In the genomic region with DNA sequence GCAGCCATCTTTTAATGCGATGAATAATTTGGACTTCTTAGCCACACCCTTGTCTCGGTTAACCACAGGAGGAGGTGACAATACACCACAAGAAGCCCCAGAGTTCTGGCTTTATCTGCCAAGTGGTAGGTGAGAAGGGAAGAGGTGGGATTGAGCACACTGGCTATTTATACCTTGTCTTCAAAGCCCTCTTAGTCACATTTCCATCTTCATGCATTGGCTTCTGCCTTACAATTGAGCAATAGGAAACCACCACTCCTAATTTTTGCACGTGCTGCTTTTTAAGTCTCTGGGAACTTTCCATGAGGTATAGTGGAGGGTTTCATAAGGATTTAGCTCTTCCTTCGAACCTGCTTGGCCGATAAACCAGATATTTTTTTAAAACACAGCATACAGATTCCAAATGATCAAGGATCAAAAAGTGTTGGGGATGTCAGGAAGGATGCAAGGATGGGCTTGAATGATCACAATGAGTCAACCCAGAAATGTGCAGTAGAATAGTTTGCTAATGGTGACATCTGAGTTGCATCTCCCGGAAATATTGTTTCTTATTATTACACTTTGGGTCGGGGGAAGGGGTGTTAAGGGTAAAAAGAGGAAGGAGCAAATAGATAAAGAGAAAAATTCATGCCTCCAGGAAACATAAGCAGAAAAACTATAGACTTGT, we compare ENCODE assay signal across 10 cellular contexts. TPM values are rescaled to one million over a fixed set of nuclear protein-coding genes. Genes with fewer than 3 reads are reported as not detected.
A peak's percentile ranks its signal among the peaks of the same experiment; 100 is the strongest.
DNase-seq lines count a peak whose midpoint lies in the region; ATAC-seq, FAIRE-seq and TF ChIP-seq lines count a peak whose summit lies in the region.
"Had no signal": no experiment of that assay in that cellular context is flagged by ENCODE, and none has a peak within 500 bp of the region (broad histone marks: within the 10 kb centered on the region; RNA-seq: fewer than 3 reads in every experiment).

No MANE protein-coding gene starts in this region.

- H3K4me1 ChIP-seq in DND-41 (ENCODE audit: insufficient read depth, low read length) (no peaks in the 10 kb centered on the region), GM23338 (ENCODE audit: insufficient read depth) (peaks cover 54% of the 10 kb centered on the region)
- H3K4me1 ChIP-seq: esophagus squamous epithelium had no signal

- H3K27ac Mint-ChIP-seq in GM23338 = no peak overlapping the region

- DNase-seq in DND-41 (peak; percentile 16), GM23338 (ENCODE audit: low spot score) (no peak), RCC 7860 (ENCODE audit: low spot score) (peak; percentile 54), epithelial cell of prostate (ENCODE audit: low read depth, low spot score) (peak; percentile 16), hippocampal formation (lab: John Stamatoyannopoulos, UW) (no peak), middle frontal gyrus (ENCODE audit: extremely low spot score, low spot score) (no peak)
- DNase-seq: esophagus squamous epithelium had no signal

- H3K9me2 ChIP-seq in GM23338 (ENCODE audit: insufficient read depth) = peaks cover 5% of the 10 kb centered on the region; the same call in 1 of the 2 replicates

- H3K27me3 ChIP-seq in DND-41 (ENCODE audit: insufficient read depth, low read length, poor library complexity) (peaks cover 24% of the 10 kb centered on the region), GM23338 (ENCODE audit: insufficient read depth) (peaks cover 5% of the 10 kb centered on the region; the same call in 1 of the 2 replicates)
- H3K27me3 ChIP-seq: esophagus squamous epithelium had no signal

- no peak overlapping the region for H3K27ac ChIP-seq in DND-41 (ENCODE audit: low read length)
- no peak overlapping the region for H3K27ac ChIP-seq in GM23338 (ENCODE audit: low read depth)
- no peak overlapping the region for H3K27ac ChIP-seq in epithelial cell of prostate
- H3K27ac ChIP-seq: esophagus squamous epithelium, RWPE1 had no signal

- no peak overlapping the region for H3K4me2 ChIP-seq in DND-41 (ENCODE audit: insufficient read depth, low read length)
- peak overlapping the region; percentile 25; the same call in 1 of the 2 replicates for H3K4me2 ChIP-seq in GM23338

- H2AFZ ChIP-seq in DND-41 (ENCODE audit: low read depth, low read length) = no peak overlapping the region
- H2AFZ ChIP-seq in GM23338 = peak overlapping the region; percentile 12; the same call in 1 of the 2 replicates

- FAIRE-seq in RCC 7860 (lab: Jason Lieb, UNC) = peak; percentile 31

- H3K4me3 ChIP-seq in DND-41 (ENCODE audit: low read depth in 1 of 2, low read length in 2 of 2) (no peak overlapping the region), GM23338 (no peak overlapping the region)
- H3K4me3 ChIP-seq: esophagus squamous epithelium had no signal

- H3K9me3 ChIP-seq in DND-41 (ENCODE audit: insufficient read depth, low read length, severe bottlenecking) = no peaks in the 10 kb centered on the region
- H3K9me3 ChIP-seq: esophagus squamous epithelium had no signal

- no peaks in the 10 kb centered on the region for H3K9me3 Mint-ChIP-seq in GM23338

- TF ChIP-seq CTCF in DND-41 (IDR thresholded peaks at IDR 0.05; ENCODE audit: borderline replicate concordance, extremely low read depth, low read length, poor library complexity, severe bottlenecking) (no peak), GM23338 (conservative IDR thresholded peaks at IDR 0.05; ENCODE audit: low read depth in 2 of 2) (no peak)

- peaks cover 43% of the 10 kb centered on the region for H3K4me1 Mint-ChIP-seq in GM23338

- H3K9ac ChIP-seq in DND-41 (ENCODE audit: low read depth, low read length) = no peak overlapping the region

- H3K36me3 ChIP-seq in DND-41 (ENCODE audit: insufficient read depth, low read length) (no peaks in the 10 kb centered on the region), GM23338 (ENCODE audit: insufficient read depth) (no peaks in the 10 kb centered on the region)
- H3K36me3 ChIP-seq: esophagus squamous epithelium had no signal

- peaks cover 11% of the 10 kb centered on the region for H3K27me3 Mint-ChIP-seq in GM23338 (ENCODE audit: insufficient read depth, low read depth, poor library complexity)

- no peaks in the 10 kb centered on the region for H4K20me1 ChIP-seq in DND-41 (ENCODE audit: insufficient read depth, low read length)
- no peaks in the 10 kb centered on the region for H4K20me1 ChIP-seq in GM23338 (replicated peaks; ENCODE audit: insufficient read depth)

- no peaks in the 10 kb centered on the region for H3K36me3 Mint-ChIP-seq in GM23338 (ENCODE audit: low read depth)

- H3K79me2 ChIP-seq in DND-41 (ENCODE audit: insufficient read depth, low read length) (no peaks in the 10 kb centered on the region), GM23338 (replicated peaks; ENCODE audit: insufficient read depth) (no peaks in the 10 kb centered on the region)

- no peak overlapping the region for H3K4me3 Mint-ChIP-seq in GM23338

- ATAC-seq in DND-41 (ENCODE audit: insufficient read depth, low read depth) (peak; percentile 85), GM23338 (no peak), GM18861 (IDR thresholded peaks at IDR 0.05; ENCODE audit: unreplicated experiment) (no peak), SK-N-SH treated with all-trans-retinoic acid at 6 μM for 48 hours (no peak)

- peaks cover 6% of the 10 kb centered on the region; the same call in 1 of the 2 replicates for H3F3A ChIP-seq in GM23338 (replicated peaks; ENCODE audit: low read depth)

TF ChIP-seq in SK-N-SH treated with all-trans-retinoic acid at 6 μM for 48 hours, 23 proteins besides CTCF, POLR2A, EP300 and RAD21 (continues in another document):
- TF ChIP-seq TCF4 (CRISPR knock-in tag; IDR thresholded peaks at IDR 0.05; ENCODE audit: borderline replicate concordance) (no peak), ZFP30 (CRISPR knock-in tag; IDR thresholded peaks at IDR 0.05) (no peak), ZNF70 (CRISPR knock-in tag; IDR thresholded peaks at IDR 0.05) (no peak), ZC3H10 (CRISPR knock-in tag; IDR thresholded peaks at IDR 0.05) (no peak), TOX (CRISPR knock-in tag; IDR thresholded peaks at IDR 0.05; ENCODE audit: borderline replicate concordance) (no peak), ISL1 (CRISPR knock-in tag; IDR thresholded peaks at IDR 0.05) (no peak), RARB (CRISPR knock-in tag; IDR thresholded peaks at IDR 0.05) (no peak), ZNF565 (CRISPR knock-in tag; conservative IDR thresholded peaks at IDR 0.05; ENCODE audit: low read depth) (no peak), ZNF8 (CRISPR knock-in tag; IDR thresholded peaks at IDR 0.05) (no peak), ARNTL (CRISPR knock-in tag; IDR thresholded peaks at IDR 0.05; ENCODE audit: borderline replicate concordance, low read depth) (no peak), CSDC2 (CRISPR knock-in tag; IDR thresholded peaks at IDR 0.05) (no peak), OSR1 (CRISPR knock-in tag; IDR thresholded peaks at IDR 0.05) (no peak), PPARA (CRISPR knock-in tag; IDR thresholded peaks at IDR 0.05; ENCODE audit: borderline replicate concordance) (no peak)
- TF ChIP-seq, protein P1, sequence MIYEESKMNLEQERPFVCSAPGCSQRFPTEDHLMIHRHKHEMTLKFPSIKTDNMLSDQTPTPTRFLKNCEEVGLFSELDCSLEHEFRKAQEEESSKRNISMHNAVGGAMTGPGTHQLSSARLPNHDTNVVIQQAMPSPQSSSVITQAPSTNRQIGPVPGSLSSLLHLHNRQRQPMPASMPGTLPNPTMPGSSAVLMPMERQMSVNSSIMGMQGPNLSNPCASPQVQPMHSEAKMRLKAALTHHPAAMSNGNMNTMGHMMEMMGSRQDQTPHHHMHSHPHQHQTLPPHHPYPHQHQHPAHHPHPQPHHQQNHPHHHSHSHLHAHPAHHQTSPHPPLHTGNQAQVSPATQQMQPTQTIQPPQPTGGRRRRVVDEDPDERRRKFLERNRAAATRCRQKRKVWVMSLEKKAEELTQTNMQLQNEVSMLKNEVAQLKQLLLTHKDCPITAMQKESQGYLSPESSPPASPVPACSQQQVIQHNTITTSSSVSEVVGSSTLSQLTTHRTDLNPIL (CRISPR knock-in tag; IDR thresholded peaks at IDR 0.05; ENCODE audit: low read depth) = no peak
- TF ChIP-seq, protein P2, sequence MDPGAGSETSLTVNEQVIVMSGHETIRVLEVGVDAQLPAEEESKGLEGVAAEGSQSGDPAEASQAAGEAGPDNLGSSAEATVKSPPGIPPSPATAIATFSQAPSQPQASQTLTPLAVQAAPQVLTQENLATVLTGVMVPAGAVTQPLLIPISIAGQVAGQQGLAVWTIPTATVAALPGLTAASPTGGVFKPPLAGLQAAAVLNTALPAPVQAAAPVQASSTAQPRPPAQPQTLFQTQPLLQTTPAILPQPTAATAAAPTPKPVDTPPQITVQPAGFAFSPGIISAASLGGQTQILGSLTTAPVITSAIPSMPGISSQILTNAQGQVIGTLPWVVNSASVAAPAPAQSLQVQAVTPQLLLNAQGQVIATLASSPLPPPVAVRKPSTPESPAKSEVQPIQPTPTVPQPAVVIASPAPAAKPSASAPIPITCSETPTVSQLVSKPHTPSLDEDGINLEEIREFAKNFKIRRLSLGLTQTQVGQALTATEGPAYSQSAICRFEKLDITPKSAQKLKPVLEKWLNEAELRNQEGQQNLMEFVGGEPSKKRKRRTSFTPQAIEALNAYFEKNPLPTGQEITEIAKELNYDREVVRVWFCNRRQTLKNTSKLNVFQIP (CRISPR knock-in tag; IDR thresholded peaks at IDR 0.05; ENCODE audit: borderline replicate concordance, low read depth) = no peak
- TF ChIP-seq, protein P3, sequence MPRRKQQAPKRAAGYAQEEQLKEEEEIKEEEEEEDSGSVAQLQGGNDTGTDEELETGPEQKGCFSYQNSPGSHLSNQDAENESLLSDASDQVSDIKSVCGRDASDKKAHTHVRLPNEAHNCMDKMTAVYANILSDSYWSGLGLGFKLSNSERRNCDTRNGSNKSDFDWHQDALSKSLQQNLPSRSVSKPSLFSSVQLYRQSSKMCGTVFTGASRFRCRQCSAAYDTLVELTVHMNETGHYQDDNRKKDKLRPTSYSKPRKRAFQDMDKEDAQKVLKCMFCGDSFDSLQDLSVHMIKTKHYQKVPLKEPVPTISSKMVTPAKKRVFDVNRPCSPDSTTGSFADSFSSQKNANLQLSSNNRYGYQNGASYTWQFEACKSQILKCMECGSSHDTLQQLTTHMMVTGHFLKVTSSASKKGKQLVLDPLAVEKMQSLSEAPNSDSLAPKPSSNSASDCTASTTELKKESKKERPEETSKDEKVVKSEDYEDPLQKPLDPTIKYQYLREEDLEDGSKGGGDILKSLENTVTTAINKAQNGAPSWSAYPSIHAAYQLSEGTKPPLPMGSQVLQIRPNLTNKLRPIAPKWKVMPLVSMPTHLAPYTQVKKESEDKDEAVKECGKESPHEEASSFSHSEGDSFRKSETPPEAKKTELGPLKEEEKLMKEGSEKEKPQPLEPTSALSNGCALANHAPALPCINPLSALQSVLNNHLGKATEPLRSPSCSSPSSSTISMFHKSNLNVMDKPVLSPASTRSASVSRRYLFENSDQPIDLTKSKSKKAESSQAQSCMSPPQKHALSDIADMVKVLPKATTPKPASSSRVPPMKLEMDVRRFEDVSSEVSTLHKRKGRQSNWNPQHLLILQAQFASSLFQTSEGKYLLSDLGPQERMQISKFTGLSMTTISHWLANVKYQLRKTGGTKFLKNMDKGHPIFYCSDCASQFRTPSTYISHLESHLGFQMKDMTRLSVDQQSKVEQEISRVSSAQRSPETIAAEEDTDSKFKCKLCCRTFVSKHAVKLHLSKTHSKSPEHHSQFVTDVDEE (CRISPR knock-in tag; IDR thresholded peaks at IDR 0.05) = no peak

RNA-seq across cellular contexts. Expression of gene PLAC8L1, which starts 25.5 kb away (rescaled TPM):
- total RNA-seq in GM23338 (2014; rRNA removed; shearing (Covaris generic)) = not detected in 2 replicates
- 0.63 and 2.0 TPM in 2 replicates for polyA plus RNA-seq in GM23338 (2016; fragmentation: Nextera tagmentation; extraction: Ambion mirVana)
- total RNA-seq: esophagus squamous epithelium had no signal

Comparison
In these comparisons a context has a peak if more than half of its experiments do, and no peak if none do; other contexts are left out.
1. DNase-seq: peak in DND-41 (single experiment), RCC 7860 (single experiment) and epithelial cell of prostate (single experiment); none in GM23338 (single experiment), hippocampal formation (0 of 2) and middle frontal gyrus (single experiment).